23 cellular contexts compared by ENCODE assay signal in genomic region chr7:41175435-41175834, GRCh38.
"Had no signal": no experiment of that assay in that cellular context is flagged by ENCODE, and none has a peak within 500 bp of the region (broad histone marks: within the 10 kb centered on the region; RNA-seq: fewer than 3 reads in every experiment).

No MANE protein-coding gene starts in this region.

- H3K9me3 ChIP-seq: adrenal gland, ascending aorta, colonic mucosa, esophagus muscularis mucosa, right lobe of liver, stomach, transverse colon, uterus had no signal

- H3K4me3 Mint-ChIP-seq: activated naive CD8-positive, alpha-beta T cell; activated T-helper 17 cell treated with anti-CD3 and anti-CD28 coated beads, Interleukin-2, amount 50 U/mL, for 72 hours; nephron; stimulated activated memory B cell treated with anti-CD40 and anti-IgM and Interleukin-4, amounts not matched to agents 10 μg/mL and 1 μg/mL and 100 μg/mL, for 72 hours had no signal

- H3K27ac Mint-ChIP-seq: activated naive CD8-positive, alpha-beta T cell; activated T-helper 17 cell treated with anti-CD3 and anti-CD28 coated beads, Interleukin-2, amount 50 U/mL, for 72 hours; nephron; stimulated activated memory B cell treated with anti-CD40 and anti-IgM and Interleukin-4, amounts not matched to agents 10 μg/mL and 1 μg/mL and 100 μg/mL, for 72 hours had no signal

- FAIRE-seq: frontal cortex, small intestine had no signal

- H3K27me3 ChIP-seq: adrenal gland, ascending aorta, brain microvascular endothelial cell, colonic mucosa, dorsolateral prefrontal cortex, esophagus muscularis mucosa, hepatocyte, right lobe of liver, stomach, transverse colon, uterus had no signal

- H3K4me3 ChIP-seq: adrenal gland, ascending aorta, colonic mucosa, dorsolateral prefrontal cortex, esophagus muscularis mucosa, hepatocyte, right lobe of liver, stomach, transverse colon, uterus had no signal

- H3K4me1 ChIP-seq: adrenal gland, ascending aorta, colonic mucosa, esophagus muscularis mucosa, right lobe of liver, stomach, transverse colon, uterus had no signal

- H3K4me2 ChIP-seq: hepatocyte had no signal

- H3K27ac ChIP-seq: adrenal gland, ascending aorta, brain microvascular endothelial cell, colonic mucosa, dorsolateral prefrontal cortex, esophagus muscularis mucosa, hepatocyte, right lobe of liver, stomach, transverse colon, uterus, WERI-Rb-1 had no signal

- H3K36me3 Mint-ChIP-seq: activated naive CD8-positive, alpha-beta T cell; stimulated activated memory B cell treated with anti-CD40 and anti-IgM and Interleukin-4, amounts not matched to agents 10 μg/mL and 1 μg/mL and 100 μg/mL, for 72 hours had no signal

- H3K9me3 Mint-ChIP-seq: stimulated activated memory B cell treated with anti-CD40 and anti-IgM and Interleukin-4, amounts not matched to agents 10 μg/mL and 1 μg/mL and 100 μg/mL, for 72 hours had no signal

- DNase-seq: activated CD4-positive, alpha-beta T cell treated with anti-CD3 and anti-CD28 coated beads for 1 hour; activated naive CD4-positive, alpha-beta T cell; activated T-cell treated with anti-CD3 and anti-CD28 coated beads, Interleukin-2, amount 50 U/mL, for 1 hour; brain microvascular endothelial cell; central memory CD4-positive, alpha-beta T cell; colonic mucosa; dorsolateral prefrontal cortex; glutamatergic neuron; right lobe of liver; small intestine; stomach; transverse colon; uterus; WERI-Rb-1 had no signal

- H3K36me3 ChIP-seq: adrenal gland, ascending aorta, brain microvascular endothelial cell, colonic mucosa, esophagus muscularis mucosa, right lobe of liver, stomach, transverse colon, uterus, WERI-Rb-1 had no signal

- H2AFZ ChIP-seq: hepatocyte had no signal

- H3K4me1 Mint-ChIP-seq: activated T-helper 17 cell treated with anti-CD3 and anti-CD28 coated beads, Interleukin-2, amount 50 U/mL, for 72 hours; nephron; stimulated activated memory B cell treated with anti-CD40 and anti-IgM and Interleukin-4, amounts not matched to agents 10 μg/mL and 1 μg/mL and 100 μg/mL, for 72 hours had no signal

- H3K79me2 ChIP-seq: hepatocyte had no signal

- H3K27me3 Mint-ChIP-seq: activated naive CD8-positive, alpha-beta T cell; activated T-helper 17 cell treated with anti-CD3 and anti-CD28 coated beads, Interleukin-2, amount 50 U/mL, for 72 hours; stimulated activated memory B cell treated with anti-CD40 and anti-IgM and Interleukin-4, amounts not matched to agents 10 μg/mL and 1 μg/mL and 100 μg/mL, for 72 hours had no signal

- ATAC-seq: activated T-helper 17 cell treated with anti-CD3 and anti-CD28 coated beads, Interleukin-2, amount 50 U/mL, for 72 hours; right lobe of liver; stimulated activated memory B cell treated with anti-CD40 and anti-IgM and Interleukin-4, amounts not matched to agents 10 μg/mL and 1 μg/mL and 100 μg/mL, for 72 hours had no signal
